Comparison of ENCODE assay signal across 1 cellular context in genomic region chr22:22390989-22391388, GRCh38.
A peak's percentile ranks its signal among the peaks of the same experiment; 100 is the strongest.
TF ChIP-seq lines count a peak whose summit lies in the region.

No MANE protein-coding gene starts in this region.

TF ChIP-seq in K562, 482 proteins besides CTCF, POLR2A, EP300 and RAD21 (continued from another document):
- TF ChIP-seq USF1 (CRISPR knock-in tag; IDR thresholded peaks at IDR 0.05): peak; percentile 14; the same call in 1 of the 2 replicates
